ENCODE assay signal across 22 cellular contexts in genomic region chr18:79560042-79560860, GRCh38.
A peak's percentile ranks its signal among the peaks of the same experiment; 100 is the strongest.
DNase-seq lines count a peak whose midpoint lies in the region; TF ChIP-seq lines count a peak whose summit lies in the region.
"Had no signal": no experiment of that assay in that cellular context is flagged by ENCODE, and none has a peak within 500 bp of the region (broad histone marks: within the 10 kb centered on the region; RNA-seq: fewer than 3 reads in every experiment).

No MANE protein-coding gene starts in this region.

- TF ChIP-seq EP300 in ovary (IDR thresholded peaks at IDR 0.05), result no peak
- no peak for TF ChIP-seq EP300 in stomach (IDR thresholded peaks at IDR 0.05)

- peak; percentile 8 for DNase-seq in activated naive CD4-positive, alpha-beta T cell treated with anti-CD3 and anti-CD28 coated beads, Interleukin-2, amount 10 ng/mL, durations not matched to agents 7 days and 5 days
- DNase-seq in activated naive CD4-positive, alpha-beta T cell (lab: John Stamatoyannopoulos, UW), result no peak
- DNase-seq in DMS153 treated with DMSO at 0.1 percent for 48 hours (lab: John Stamatoyannopoulos, UW; ENCODE audit: unreplicated experiment), result peak; percentile 42
- peak; percentile 17 for DNase-seq in SW480 (ENCODE audit: low spot score)
- DNase-seq in ovary, result peak in 3 of 5 donors; percentile 4 to 16 (median 6)
- no peak for DNase-seq in dermis blood vessel endothelial cell
- no peak for DNase-seq in stomach
- no peak for DNase-seq in cerebellum (ENCODE audit: low spot score)
- DNase-seq: activated CD4-positive, alpha-beta memory T cell treated with anti-CD3 and anti-CD28 coated beads, Interleukin-2, amount 10 ng/mL, durations not matched to agents 7 days and 5 days; activated naive CD4-positive, alpha-beta T cell treated with Interleukin-2 at 50 U/mL for 16 hours; activated T-cell treated with anti-CD3 and anti-CD28 coated beads for 4 hours; NCI-H1092; NCI-H2029 treated with DMSO at 0.1 percent for 48 hours; NCI-H526 treated with DMSO at 0.1 percent for 48 hours; SHP77; stimulated activated CD4-positive, alpha-beta T cell treated with anti-CD3 and anti-CD28 coated beads, Interleukin-2, amount 100 ng/mL, for 24 hours; SW 1271; testis had no signal

- H3K9me3 ChIP-seq in ovary, result no peaks in the 10 kb centered on the region
- no peaks in the 10 kb centered on the region for H3K9me3 ChIP-seq in stomach
- H3K9me3 ChIP-seq: testis had no signal

- no peaks in the 10 kb centered on the region for H3K36me3 ChIP-seq in ovary
- no peaks in the 10 kb centered on the region for H3K36me3 ChIP-seq in stomach

- H3K27me3 ChIP-seq in ovary (no peaks in the 10 kb centered on the region), stomach (no peaks in the 10 kb centered on the region)
- H3K27me3 ChIP-seq: testis had no signal

- CTCF ChIA-PET in activated naive CD4-positive, alpha-beta T cell treated with anti-CD3 and anti-CD28 coated beads, Interleukin-2, amount 10 ng/mL, durations not matched to agents 7 days and 5 days (lab: Charles Lee), result no interaction called here

- H3K27ac ChIP-seq in ovary (no peak overlapping the region), stomach (no peak overlapping the region)
- H3K27ac ChIP-seq: skin epidermis, testis had no signal

- no peak for TF ChIP-seq POLR2A in ovary (IDR thresholded peaks at IDR 0.05)
- no peak for TF ChIP-seq POLR2A in stomach (IDR thresholded peaks at IDR 0.05)

- TF ChIP-seq CTCF in ovary (IDR thresholded peaks at IDR 0.05) (no peak), stomach (IDR thresholded peaks at IDR 0.05) (no peak)

- H3K36me3 Mint-ChIP-seq in activated naive CD4-positive, alpha-beta T cell treated with anti-CD3 and anti-CD28 coated beads, Interleukin-2, amount 10 ng/mL, durations not matched to agents 7 days and 5 days, result no peaks in the 10 kb centered on the region
- H3K36me3 Mint-ChIP-seq: stimulated activated memory B cell treated with anti-CD40 and anti-IgM and Interleukin-4, amounts not matched to agents 10 μg/mL and 1 μg/mL and 100 μg/mL, for 72 hours had no signal

- WGBS in ovary, 3 donors, result 87 to 90% (median 88%) methylated on average over 34 of the region's 34 CpGs
- WGBS in stomach, 5 donors, result 87 to 89% (median 88%) methylated on average over 34 of the region's 34 CpGs

- H3K4me3 ChIP-seq in ovary (no peak overlapping the region), stomach (no peak overlapping the region)
- H3K4me3 ChIP-seq: GM23338, skin epidermis, testis had no signal

- H3K27ac Mint-ChIP-seq in activated naive CD4-positive, alpha-beta T cell treated with anti-CD3 and anti-CD28 coated beads, Interleukin-2, amount 10 ng/mL, durations not matched to agents 7 days and 5 days, result no peak overlapping the region
- H3K27ac Mint-ChIP-seq: activated CD4-positive, alpha-beta memory T cell treated with anti-CD3 and anti-CD28 coated beads, Interleukin-2, amount 10 ng/mL, durations not matched to agents 7 days and 5 days; GM23338; progenitor cell of endocrine pancreas; stimulated activated memory B cell treated with anti-CD40 and anti-IgM and Interleukin-4, amounts not matched to agents 10 μg/mL and 1 μg/mL and 100 μg/mL, for 72 hours had no signal

- no peaks in the 10 kb centered on the region for H3K4me1 Mint-ChIP-seq in activated naive CD4-positive, alpha-beta T cell treated with anti-CD3 and anti-CD28 coated beads, Interleukin-2, amount 10 ng/mL, durations not matched to agents 7 days and 5 days
- H3K4me1 Mint-ChIP-seq: activated CD4-positive, alpha-beta memory T cell treated with anti-CD3 and anti-CD28 coated beads, Interleukin-2, amount 10 ng/mL, durations not matched to agents 7 days and 5 days; GM23338; stimulated activated memory B cell treated with anti-CD40 and anti-IgM and Interleukin-4, amounts not matched to agents 10 μg/mL and 1 μg/mL and 100 μg/mL, for 72 hours had no signal

- intact Hi-C loops in ovary (cut with DNase I) (no loop called here), stomach (cut with DNase I; ENCODE audit: low total_unique reads) (no loop called here)

- H3K4me1 ChIP-seq in ovary (ENCODE audit: insufficient read depth) (no peaks in the 10 kb centered on the region), stomach (no peaks in the 10 kb centered on the region)
- H3K4me1 ChIP-seq: testis had no signal

- no peak overlapping the region for H3K4me3 Mint-ChIP-seq in activated naive CD4-positive, alpha-beta T cell treated with anti-CD3 and anti-CD28 coated beads, Interleukin-2, amount 10 ng/mL, durations not matched to agents 7 days and 5 days
- H3K4me3 Mint-ChIP-seq: activated CD4-positive, alpha-beta memory T cell treated with anti-CD3 and anti-CD28 coated beads, Interleukin-2, amount 10 ng/mL, durations not matched to agents 7 days and 5 days; GM23338; stimulated activated memory B cell treated with anti-CD40 and anti-IgM and Interleukin-4, amounts not matched to agents 10 μg/mL and 1 μg/mL and 100 μg/mL, for 72 hours had no signal

- H3K27me3 Mint-ChIP-seq in activated naive CD4-positive, alpha-beta T cell treated with anti-CD3 and anti-CD28 coated beads, Interleukin-2, amount 10 ng/mL, durations not matched to agents 7 days and 5 days, result peaks cover 4% of the 10 kb centered on the region
- H3K27me3 Mint-ChIP-seq: activated CD4-positive, alpha-beta memory T cell treated with anti-CD3 and anti-CD28 coated beads, Interleukin-2, amount 10 ng/mL, durations not matched to agents 7 days and 5 days; progenitor cell of endocrine pancreas; stimulated activated memory B cell treated with anti-CD40 and anti-IgM and Interleukin-4, amounts not matched to agents 10 μg/mL and 1 μg/mL and 100 μg/mL, for 72 hours had no signal

- H3K9me3 Mint-ChIP-seq in activated naive CD4-positive, alpha-beta T cell treated with anti-CD3 and anti-CD28 coated beads, Interleukin-2, amount 10 ng/mL, durations not matched to agents 7 days and 5 days, result peaks cover 2% of the 10 kb centered on the region
- H3K9me3 Mint-ChIP-seq: activated CD4-positive, alpha-beta memory T cell treated with anti-CD3 and anti-CD28 coated beads, Interleukin-2, amount 10 ng/mL, durations not matched to agents 7 days and 5 days had no signal

Comparison
In these comparisons a context has a peak if more than half of its experiments do, and no peak if none do; other contexts are left out.
1. DNase-seq: peak in activated naive CD4-positive, alpha-beta T cell treated with anti-CD3 and anti-CD28 coated beads, Interleukin-2, amount 10 ng/mL, durations not matched to agents 7 days and 5 days (single experiment), DMS153 treated with DMSO at 0.1 percent for 48 hours (single experiment), SW480 (single experiment) and ovary (3 of 5); none in activated naive CD4-positive, alpha-beta T cell (0 of 4), dermis blood vessel endothelial cell (single experiment), stomach (single experiment) and cerebellum (single experiment).